1 cellular context compared by ENCODE assay signal in genomic region chr22:19608114-19608494, GRCh38.
TF ChIP-seq lines count a peak whose summit lies in the region.

No MANE protein-coding gene starts in this region.

TF ChIP-seq in H1, 55 proteins besides CTCF, POLR2A, EP300 and RAD21 (continued from another document):
- TF ChIP-seq CBX8 (IDR thresholded peaks at IDR 0.05; ENCODE audit: borderline replicate concordance, low read depth, low read length) (no peak), CHD2 (IDR thresholded peaks at IDR 0.05; ENCODE audit: low read length) (no peak), BRCA1 (IDR thresholded peaks at IDR 0.05; ENCODE audit: low read depth, low read length) (no peak), RXRA (IDR thresholded peaks at IDR 0.05; ENCODE audit: insufficient read depth, low read depth, low read length) (no peak)
